Comparison of ENCODE assay signal across 2 cellular contexts in genomic region chr3:32945136-32945535, GRCh38.
TF ChIP-seq lines count a peak whose summit lies in the region.

No MANE protein-coding gene starts in this region.

TF ChIP-seq in GM23338, 12 proteins besides CTCF, POLR2A, EP300 and RAD21:
- TF ChIP-seq REST (IDR thresholded peaks at IDR 0.05; ENCODE audit: unreplicated experiment) (no peak), NANOG (IDR thresholded peaks at IDR 0.05; ENCODE audit: borderline replicate concordance) (no peak), EZH2 (IDR thresholded peaks at IDR 0.05; ENCODE audit: low read depth, unreplicated experiment) (no peak), POLR2AphosphoS5 (IDR thresholded peaks at IDR 0.05; ENCODE audit: low read depth) (no peak), JUNB (IDR thresholded peaks at IDR 0.05; ENCODE audit: unreplicated experiment) (no peak), ETS1 (IDR thresholded peaks at IDR 0.05) (no peak), STAT1 (IDR thresholded peaks at IDR 0.05; ENCODE audit: unreplicated experiment) (no peak), EZH2phosphoT487 (IDR thresholded peaks at IDR 0.05; ENCODE audit: unreplicated experiment) (no peak), ZNF331 (CRISPR knock-in tag; IDR thresholded peaks at IDR 0.05; ENCODE audit: low read depth) (no peak), CREB1 (CRISPR knock-in tag; IDR thresholded peaks at IDR 0.05; ENCODE audit: low read depth) (no peak)

TF ChIP-seq in IMR-90, 13 proteins besides CTCF, POLR2A, EP300 and RAD21:
- TF ChIP-seq USF2 (IDR thresholded peaks at IDR 0.05; ENCODE audit: low read depth, low read length) (no peak), MXI1 (IDR thresholded peaks at IDR 0.05; ENCODE audit: borderline replicate concordance, low read depth, low read length) (no peak), ELK1 (IDR thresholded peaks at IDR 0.05; ENCODE audit: borderline replicate concordance, low read depth, low read length) (no peak), MAFK (IDR thresholded peaks at IDR 0.05; ENCODE audit: low read depth, low read length) (no peak), NFE2L2 (IDR thresholded peaks at IDR 0.05; ENCODE audit: low read depth, low read length) (no peak), CEBPB (IDR thresholded peaks at IDR 0.05; ENCODE audit: low read depth, low read length) (no peak), MAZ (IDR thresholded peaks at IDR 0.05; ENCODE audit: borderline replicate concordance, low read depth, low read length) (no peak), BHLHE40 (IDR thresholded peaks at IDR 0.05; ENCODE audit: low read depth, low read length) (no peak), RCOR1 (IDR thresholded peaks at IDR 0.05; ENCODE audit: insufficient replicate concordance, low read length) (no peak), FOS (IDR thresholded peaks at IDR 0.05; ENCODE audit: low read depth, low read length) (no peak), SMC3 (IDR thresholded peaks at IDR 0.05; ENCODE audit: low read depth, low read length) (no peak)
